ENCODE assay signal across 8 cellular contexts in genomic region chr19:58385313-58386165, GRCh38. TPM values are rescaled to one million over a fixed set of nuclear protein-coding genes. Genes with fewer than 3 reads are reported as not detected.
DNase-seq lines count a peak whose midpoint lies in the region; ATAC-seq and TF ChIP-seq lines count a peak whose summit lies in the region.

No MANE protein-coding gene starts in this region.

- TF ChIP-seq CTCF in cardiac fibroblast (IDR thresholded peaks at IDR 0.05; ENCODE audit: low read depth, low read length) = no peak

- H3K36me3 ChIP-seq in muscle layer of duodenum (ENCODE audit: control insufficient read depth in 1 of 2, insufficient read depth in 2 of 2, low read length in 2 of 2) (peaks cover 6 to 9% of the 10 kb centered on the region in 2 donors), aorta (ENCODE audit: control insufficient read depth in 1 of 2, insufficient read depth in 2 of 2, low read length in 1 of 2) (no peaks in the 10 kb centered on the region)

- 63 to 66% methylated on average over 16 of the region's 16 CpGs for WGBS in aorta, 2 donors

- peak; percentile 43 for DNase-seq in stimulated activated CD4-positive, alpha-beta T cell treated with anti-CD3 and anti-CD28 coated beads, Interleukin-12 subunit alpha, Interleukin-12 subunit beta, amount 100 ng/mL, for 4 hours
- no peak for DNase-seq in stimulated activated CD4-positive, alpha-beta T cell treated with anti-CD3 and anti-CD28 coated beads, Interleukin-2, amount 100 ng/mL, for 48 hours
- DNase-seq in cardiac fibroblast (ENCODE audit: low read depth in 2 of 2) = no peak
- DNase-seq in aorta = no peak

- no peaks in the 10 kb centered on the region for H3K9me3 ChIP-seq in muscle layer of duodenum (ENCODE audit: control insufficient read depth in 1 of 2, low read length in 2 of 2)
- H3K9me3 ChIP-seq in aorta (ENCODE audit: control insufficient read depth, low read length) = no peaks in the 10 kb centered on the region

- peak overlapping the region; percentile 79 to 87 for H3K4me3 ChIP-seq in cardiac fibroblast (replicated peaks in 1 of 2; ENCODE audit: low read depth in 2 of 2, low read length in 2 of 2)
- peak overlapping the region; percentile 87 to 98 for H3K4me3 ChIP-seq in muscle layer of duodenum (ENCODE audit: low read depth in 1 of 2, low read length in 2 of 2)
- no peak overlapping the region for H3K4me3 ChIP-seq in aorta (ENCODE audit: low read length in 2 of 2)

- H3K27ac ChIP-seq in muscle layer of duodenum (ENCODE audit: low read length) (peak overlapping the region; percentile 98), aorta (ENCODE audit: low read depth in 1 of 2, low read length in 2 of 2) (peak overlapping the region; percentile 62 to 93)

- H3K4me1 ChIP-seq in muscle layer of duodenum (ENCODE audit: control insufficient read depth in 1 of 2, insufficient read depth in 2 of 2, low read length in 2 of 2) (peaks cover 9 to 35% of the 10 kb centered on the region in 2 donors), aorta (ENCODE audit: control insufficient read depth in 1 of 2, insufficient read depth in 2 of 2, low read length in 2 of 2) (peaks cover 0 to 3% of the 10 kb centered on the region in 2 donors)

- no peaks in the 10 kb centered on the region for H3K27me3 ChIP-seq in muscle layer of duodenum (ENCODE audit: low read depth, low read length)
- no peaks in the 10 kb centered on the region for H3K27me3 ChIP-seq in aorta (ENCODE audit: control insufficient read depth in 1 of 2, insufficient read depth in 2 of 2, low read length in 1 of 2)

- intact Hi-C loops in aorta (cut with DNase I) = no loop called here

- no peak for ATAC-seq in aorta (ENCODE audit: low FRiP score)
- no peak for ATAC-seq in esophagus mucosa
- no peak for ATAC-seq in HG03432 (IDR thresholded peaks at IDR 0.05; ENCODE audit: unreplicated experiment)
- no peak for ATAC-seq in GM19452 (IDR thresholded peaks at IDR 0.05; ENCODE audit: unreplicated experiment)

RNA-seq across cellular contexts. Expression of gene RPS5, which starts 1.5 kb away (rescaled TPM):
- total RNA-seq in aorta (100 to 1,000 TPM; 609 to 674 TPM), esophagus mucosa (1,223 TPM)
- polyA plus RNA-seq in aorta = 1,000 to 10,000 TPM; 1,453 to 1,636 TPM

RNA-seq across cellular contexts. Expression of gene ZNF837, which starts 4.7 kb away (rescaled TPM):
- total RNA-seq in aorta = 1 to 10 TPM in 1 of 2 donors, under 1 TPM in 1; 0.65 to 1.8 TPM
- 1 to 10 TPM in 1 of 2 donors, under 1 TPM in 1; 0.75 to 1.2 TPM for polyA plus RNA-seq in aorta
- total RNA-seq in esophagus mucosa = 2.7 TPM

RNA-seq across cellular contexts. Expression of gene RNF225, which starts 9.9 kb away (rescaled TPM):
- total RNA-seq in aorta = not detected
- not detected for polyA plus RNA-seq in aorta
- total RNA-seq in esophagus mucosa = 14.7 TPM

RNA-seq across cellular contexts. Expression of gene ZNF584, which starts 22.9 kb away (rescaled TPM):
- 10 to 100 TPM; 11.8 to 13.4 TPM for total RNA-seq in aorta
- polyA plus RNA-seq in aorta = 10 to 100 TPM in 1 of 2 donors, under 1 TPM in 1; 0.75 to 10.3 TPM
- 6.5 TPM for total RNA-seq in esophagus mucosa

RNA-seq across cellular contexts. Expression of gene ZNF497, which starts 23.0 kb away (rescaled TPM):
- total RNA-seq in aorta (under 1 TPM; 0.32 to 0.87 TPM), esophagus mucosa (1.1 TPM)
- polyA plus RNA-seq in aorta = under 1 TPM in 1 of 2 donors, not detected in 1; 0.79 TPM

Comparison
In these comparisons a context has a peak if more than half of its experiments do, and no peak if none do; other contexts are left out.
1. H3K4me3 ChIP-seq: peak in cardiac fibroblast (2 of 2) and muscle layer of duodenum (2 of 2); none in aorta (0 of 2).
2. RNA of gene RNF225, which starts 9.9 kb away (total RNA-seq): 14.7 TPM in esophagus mucosa (single experiment); not detected in aorta; every median in the first group is over 10 times any median in the second.